In genomic region chr19:37466277-37466797, GRCh38 we compare ENCODE assay signal across 8 cellular contexts. TPM values are rescaled to one million over a fixed set of nuclear protein-coding genes. Genes with fewer than 3 reads are reported as not detected.
A peak's percentile ranks its signal among the peaks of the same experiment; 100 is the strongest.
DNase-seq lines count a peak whose midpoint lies in the region; ATAC-seq and TF ChIP-seq lines count a peak whose summit lies in the region.

No MANE protein-coding gene starts in this region.

- no peaks in the 10 kb centered on the region for H3K27me3 Mint-ChIP-seq in activated CD4-positive, alpha-beta T cell treated with anti-CD3 and anti-CD28 coated beads for 36 hours

- H3K36me3 Mint-ChIP-seq in activated CD4-positive, alpha-beta T cell treated with anti-CD3 and anti-CD28 coated beads for 36 hours (ENCODE audit: low read depth): peaks cover 36% of the 10 kb centered on the region

- POLR2A ChIA-PET in activated CD4-positive, alpha-beta T cell treated with anti-CD3 and anti-CD28 coated beads for 36 hours (lab: Charles Lee): interaction anchor here (1.5 kb wide), 1 partner anchor 132 kb away, joined by 4 read pairs; a partner anchor contains a TSS

- ATAC-seq in activated CD4-positive, alpha-beta T cell treated with anti-CD3 and anti-CD28 coated beads for 36 hours: no peak
- ATAC-seq in GM21737 (IDR thresholded peaks at IDR 0.05; ENCODE audit: unreplicated experiment): no peak

- peak overlapping the region; percentile 60 for H3K4me3 ChIP-seq in kidney epithelial cell (ENCODE audit: low read depth, low read length)

- intact Hi-C loops in activated CD4-positive, alpha-beta T cell treated with anti-CD3 and anti-CD28 coated beads for 36 hours (cut with DNase I, micrococcal nuclease): loop anchor here (2.0 to 5.0 kb wide), 10 partner anchors 96 to 894 kb away; partner anchors contain the start of genes ZNF790 (in 2 of the 2), KCNK6 (in 1 of the 2), YIF1B (in 1 of the 2) and ZNF383 (in 1 of the 2)

- DNase-seq in activated CD4-positive, alpha-beta T cell treated with anti-CD3 and anti-CD28 coated beads for 36 hours: no peak
- no peak for DNase-seq in activated CD4-positive, alpha-beta T cell treated with anti-CD3 and anti-CD28 coated beads for 4 hours
- peak; percentile 46 for DNase-seq in amniotic stem cell (lab: John Stamatoyannopoulos, UW)
- DNase-seq in kidney epithelial cell (ENCODE audit: low read depth): no peak
- no peak for DNase-seq in GM19238 (ENCODE audit: insufficient read length, low spot score)
- no peak for DNase-seq in stimulated activated CD4-positive, alpha-beta T cell treated with anti-CD3 and anti-CD28 coated beads, Interleukin-4, amount 100 ng/mL, for 4 hours

- peaks cover 31% of the 10 kb centered on the region for H3K4me1 Mint-ChIP-seq in activated CD4-positive, alpha-beta T cell treated with anti-CD3 and anti-CD28 coated beads for 36 hours

- peak overlapping the region; percentile 94 for H3K4me3 Mint-ChIP-seq in activated CD4-positive, alpha-beta T cell treated with anti-CD3 and anti-CD28 coated beads for 36 hours

- H3K9me3 Mint-ChIP-seq in activated CD4-positive, alpha-beta T cell treated with anti-CD3 and anti-CD28 coated beads for 36 hours (ENCODE audit: low read depth): peaks cover 17% of the 10 kb centered on the region

- no peaks in the 10 kb centered on the region for H3K27me3 ChIP-seq in kidney epithelial cell (ENCODE audit: control insufficient read depth, insufficient read depth, low read length)

- no peaks in the 10 kb centered on the region for H3K36me3 ChIP-seq in kidney epithelial cell (ENCODE audit: control insufficient read depth, insufficient read depth, low read length)

- CTCF ChIA-PET in activated CD4-positive, alpha-beta T cell treated with anti-CD3 and anti-CD28 coated beads for 36 hours (lab: Charles Lee): interaction anchor here (1.0 kb wide), 1 partner anchor 11 kb away, joined by 3 read pairs; no protein-coding TSS in a partner anchor

- H3K27ac Mint-ChIP-seq in activated CD4-positive, alpha-beta T cell treated with anti-CD3 and anti-CD28 coated beads for 36 hours: peak overlapping the region; percentile 95

- H3K27ac ChIP-seq in temporal lobe (ENCODE audit: low read depth, low read length): peak overlapping the region; percentile 84

- TF ChIP-seq CTCF in kidney epithelial cell (IDR thresholded peaks at IDR 0.05; ENCODE audit: insufficient read depth, low read length, poor library complexity, severe bottlenecking): no peak

RNA-seq across cellular contexts. Expression of gene ZNF569, which starts 0.9 kb away (rescaled TPM):
- total RNA-seq in activated CD4-positive, alpha-beta T cell treated with anti-CD3 and anti-CD28 coated beads for 36 hours: 1 to 10 TPM; 7.4 to 9.1 TPM
- total RNA-seq in kidney epithelial cell (4.7 and 5.0 TPM in 2 replicates), temporal lobe (24.8 TPM)

RNA-seq across cellular contexts. Expression of gene ZNF570, which starts 2.8 kb away (rescaled TPM):
- 1 to 10 TPM; 4.5 to 4.8 TPM for total RNA-seq in activated CD4-positive, alpha-beta T cell treated with anti-CD3 and anti-CD28 coated beads for 36 hours
- total RNA-seq in kidney epithelial cell: 5.8 and 7.8 TPM in 2 replicates
- total RNA-seq in temporal lobe: 20.9 TPM

RNA-seq across cellular contexts. Expression of gene ZNF793, which starts 40.4 kb away (rescaled TPM):
- 1 to 10 TPM; 4.4 to 4.7 TPM for total RNA-seq in activated CD4-positive, alpha-beta T cell treated with anti-CD3 and anti-CD28 coated beads for 36 hours
- total RNA-seq in kidney epithelial cell: 3.4 and 7.7 TPM in 2 replicates
- 34.9 TPM for total RNA-seq in temporal lobe
